In the genomic region with DNA sequence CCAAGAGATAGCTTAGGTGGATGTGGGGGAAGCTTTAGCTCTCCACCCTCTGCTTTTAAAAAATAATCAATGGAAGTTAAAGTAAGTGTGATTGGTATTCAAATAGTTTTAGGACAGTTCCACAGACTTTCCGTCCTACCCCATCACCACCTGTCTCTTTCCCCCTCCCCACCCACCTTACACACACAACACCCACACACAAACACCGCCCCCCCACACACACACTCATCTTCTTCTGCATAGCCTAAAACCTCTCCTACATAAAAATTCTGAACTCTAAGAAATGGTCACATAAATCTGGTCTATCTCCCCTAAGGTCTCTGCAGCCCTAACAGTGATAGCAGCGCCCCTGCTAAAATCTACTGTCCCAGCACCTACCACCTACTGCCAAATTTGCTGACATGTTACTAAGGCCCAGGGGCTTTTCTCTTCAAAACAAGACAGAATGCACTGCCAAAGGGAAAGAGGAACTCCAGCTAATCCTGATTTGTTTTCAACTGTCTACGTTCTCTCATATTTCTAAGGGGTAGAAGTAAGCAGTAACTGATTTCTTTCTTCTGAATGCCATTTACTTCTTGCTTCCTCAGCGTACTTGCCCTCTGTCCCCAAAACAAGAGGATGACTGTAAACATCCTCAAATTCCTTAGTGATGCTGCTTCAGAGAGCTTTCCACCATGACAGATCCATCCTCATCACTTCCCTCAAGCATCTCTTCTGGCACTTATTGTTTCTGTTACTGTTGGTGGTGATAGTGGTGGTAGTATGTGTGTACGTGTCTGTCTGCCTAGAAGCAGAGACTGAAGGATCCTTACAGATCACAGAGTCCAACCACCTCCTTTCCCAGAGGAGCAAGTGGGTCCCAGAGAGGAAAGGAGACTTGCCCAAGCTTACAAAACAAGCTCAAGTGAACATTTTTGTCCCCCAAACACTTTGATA, we compare ENCODE assay signal across 1 cellular context.
TF ChIP-seq lines count a peak whose summit lies in the region.

No MANE protein-coding gene starts in this region.

TF ChIP-seq in HEK293, 187 proteins besides CTCF, POLR2A, EP300 and RAD21 (continued from another document):
- TF ChIP-seq EGR2 (tag by site-specific recombination; IDR thresholded peaks at IDR 0.05; ENCODE audit: low read depth) (peak; percentile 89), ZNF324 (tag by site-specific recombination; IDR thresholded peaks at IDR 0.05) (no peak)
TF ChIP-seq in HEK293: peak in this region for 2.
